8 cellular contexts compared by ENCODE assay signal in genomic region chr2:85355073-85355410, GRCh38. TPM values are rescaled to one million over a fixed set of nuclear protein-coding genes. Genes with fewer than 3 reads are reported as not detected.
A peak's percentile ranks its signal among the peaks of the same experiment; 100 is the strongest.
DNase-seq lines count a peak whose midpoint lies in the region; ATAC-seq, FAIRE-seq and TF ChIP-seq lines count a peak whose summit lies in the region.

No MANE protein-coding gene starts in this region.

- peaks cover 50% of the 10 kb centered on the region for H3K4me1 Mint-ChIP-seq in activated naive CD8-positive, alpha-beta T cell (ENCODE audit: low read depth)

- H3K27me3 ChIP-seq in tibial artery, result no peaks in the 10 kb centered on the region

- FAIRE-seq in kidney (lab: Jason Lieb, UNC), result no peak

- H3K9me3 Mint-ChIP-seq in activated naive CD8-positive, alpha-beta T cell (ENCODE audit: low read depth), result no peaks in the 10 kb centered on the region

- H3K4me3 ChIP-seq in kidney (ENCODE audit: low read length in 2 of 2) (peak overlapping the region; percentile 90 to 98), tibial artery (peak overlapping the region; percentile 62 to 80)

- H3K4me1 ChIP-seq in kidney (ENCODE audit: control insufficient read depth in 1 of 2, insufficient read depth in 1 of 2, low read depth in 1 of 2, low read length in 2 of 2), result peaks cover 0 to 14% of the 10 kb centered on the region in 2 donors
- peaks cover 0 to 38% (median 29%) of the 10 kb centered on the region in 4 donors for H3K4me1 ChIP-seq in tibial artery

- intact Hi-C loops in kidney (cut with DNase I) (no loop called here), tibial artery (cut with DNase I; ENCODE audit: low total_unique reads) (no loop called here)

- H3K36me3 Mint-ChIP-seq in activated naive CD8-positive, alpha-beta T cell, result peaks cover 13% of the 10 kb centered on the region

- DNase-seq in kidney (no peak), tibial artery (no peak), NCI-H69 (lab: John Stamatoyannopoulos, UW) (no peak)

- TF ChIP-seq CTCF in kidney (IDR thresholded peaks at IDR 0.05; ENCODE audit: borderline replicate concordance, extremely low read depth, insufficient read depth) (no peak), tibial artery (IDR thresholded peaks at IDR 0.05) (no peak)

- H3K27ac Mint-ChIP-seq in activated naive CD8-positive, alpha-beta T cell, result peak overlapping the region; percentile 99

- peak; percentile 24 for ATAC-seq in GM18511 (IDR thresholded peaks at IDR 0.05; ENCODE audit: unreplicated experiment)
- peak; percentile 7 for ATAC-seq in HG02973 (IDR thresholded peaks at IDR 0.05; ENCODE audit: unreplicated experiment)
- ATAC-seq in GM21786 (IDR thresholded peaks at IDR 0.05; ENCODE audit: unreplicated experiment), result no peak
- no peak for ATAC-seq in HG02678 (IDR thresholded peaks at IDR 0.05; ENCODE audit: unreplicated experiment)

- H3K36me3 ChIP-seq in kidney (ENCODE audit: control insufficient read depth in 1 of 2, insufficient read depth in 2 of 2, low read length in 2 of 2) (peaks cover 7 to 18% of the 10 kb centered on the region in 2 donors), tibial artery (peaks cover 16 to 38% (median 32%) of the 10 kb centered on the region in 3 donors)

- H3K9me3 ChIP-seq in kidney (ENCODE audit: control insufficient read depth in 1 of 2, low read length in 2 of 2), result no peaks in the 10 kb centered on the region
- H3K9me3 ChIP-seq in tibial artery, result no peaks in the 10 kb centered on the region

- H3K27ac ChIP-seq in kidney (ENCODE audit: low read depth in 2 of 2, low read length in 2 of 2) (peak overlapping the region; percentile 72 to 77), tibial artery (peak overlapping the region; percentile 86 to 92)

- H3K4me3 Mint-ChIP-seq in activated naive CD8-positive, alpha-beta T cell, result peak overlapping the region; percentile 100

- H3K9ac ChIP-seq in kidney (ENCODE audit: low read length in 2 of 2), result peak overlapping the region; percentile 31 to 96

- H3K27me3 Mint-ChIP-seq in activated naive CD8-positive, alpha-beta T cell, result no peaks in the 10 kb centered on the region

RNA-seq across cellular contexts. Expression of gene ELMOD3, which starts 0.5 kb away (rescaled TPM):
- 15.3 TPM for total RNA-seq in kidney
- polyA plus RNA-seq in kidney (ENCODE audit: insufficient read depth, low read depth, low replicate concordance), result 17.0 TPM

RNA-seq across cellular contexts. Expression of gene RETSAT, which starts 0.7 kb away (rescaled TPM):
- 53.9 TPM for total RNA-seq in kidney
- 42.9 TPM for polyA plus RNA-seq in kidney (ENCODE audit: insufficient read depth, low read depth, low replicate concordance)

RNA-seq across cellular contexts. Expression of gene TGOLN2, which starts 27.3 kb away (rescaled TPM):
- 175 TPM for total RNA-seq in kidney
- polyA plus RNA-seq in kidney (ENCODE audit: insufficient read depth, low read depth, low replicate concordance), result 71.8 TPM

RNA-seq across cellular contexts. Expression of gene CAPG, which starts 55.1 kb away (rescaled TPM):
- 377 TPM for total RNA-seq in kidney
- 361 TPM for polyA plus RNA-seq in kidney (ENCODE audit: insufficient read depth, low read depth, low replicate concordance)

Comparison
In these comparisons a context has a peak if more than half of its experiments do, and no peak if none do; other contexts are left out.
1. ATAC-seq: peak in GM18511 (single experiment) and HG02973 (single experiment); none in GM21786 (single experiment) and HG02678 (single experiment).